ENCODE assay signal across 9 cellular contexts in the genomic region with DNA sequence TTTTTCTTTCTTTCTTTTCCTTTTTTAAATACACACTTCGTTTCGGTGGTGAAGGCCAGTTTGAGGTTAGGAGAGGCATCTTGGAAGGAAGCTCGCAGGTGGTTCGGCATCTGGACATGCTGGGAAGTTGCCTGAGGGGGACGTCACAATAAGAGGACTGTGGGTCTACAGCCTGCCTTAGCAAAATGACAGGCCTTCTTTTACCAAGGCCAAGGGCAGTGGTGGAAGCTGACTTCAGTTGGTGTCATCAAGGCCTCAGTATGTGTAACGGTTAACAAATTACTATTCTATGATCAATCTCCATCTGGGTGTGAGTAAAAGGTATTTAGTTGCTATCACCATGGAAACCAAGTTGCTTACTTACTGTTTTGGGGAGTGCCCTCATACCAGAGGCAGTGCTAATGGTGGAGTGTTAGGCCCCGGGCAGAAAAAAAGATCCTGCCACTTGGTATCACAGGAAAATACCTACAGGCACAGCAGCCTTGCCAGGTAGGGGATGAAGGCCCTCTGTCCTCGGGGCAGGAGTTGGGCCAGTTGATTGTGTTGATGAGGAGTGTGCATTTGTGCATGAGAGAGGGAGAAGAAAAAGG. TPM values are rescaled to one million over a fixed set of nuclear protein-coding genes. Genes with fewer than 3 reads are reported as not detected.
A peak's percentile ranks its signal among the peaks of the same experiment; 100 is the strongest.
DNase-seq lines count a peak whose midpoint lies in the region; ATAC-seq, FAIRE-seq and TF ChIP-seq lines count a peak whose summit lies in the region.
"Had no signal": no experiment of that assay in that cellular context is flagged by ENCODE, and none has a peak within 500 bp of the region (broad histone marks: within the 10 kb centered on the region; RNA-seq: fewer than 3 reads in every experiment).

No MANE protein-coding gene starts in this region.

- ATAC-seq in HG03175 (IDR thresholded peaks at IDR 0.05; ENCODE audit: unreplicated experiment) (no peak), GM21528 (IDR thresholded peaks at IDR 0.05; ENCODE audit: low FRiP score, unreplicated experiment) (no peak), GM19452 (IDR thresholded peaks at IDR 0.05; ENCODE audit: unreplicated experiment) (no peak)

- peaks cover 72 to 100% (median 92%) of the 10 kb centered on the region in 3 donors for H3K4me1 ChIP-seq in esophagus squamous epithelium
- H3K4me1 ChIP-seq in prostate gland (replicated peaks): peaks cover 24% of the 10 kb centered on the region

- DNase-seq in H54 (ENCODE audit: insufficient read length, low spot score) (no peak), esophagus squamous epithelium (lab: John Stamatoyannopoulos, UW) (no peak), prostate gland (ENCODE audit: low spot score) (no peak), inferior parietal cortex (ENCODE audit: extremely low spot score) (no peak)

- FAIRE-seq in H54 (lab: Jason Lieb, UNC): peak; percentile 74
- FAIRE-seq: TTC549 had no signal

- H3K27me3 Mint-ChIP-seq in T-helper 1 cell treated with Interleukin-12 subunit alpha and Interleukin-12 subunit beta and Interleukin-4 antibody, amounts not matched to agents 30 μg/mL and 1 μg/mL, for 36 hours (ENCODE audit: low read depth): no peaks in the 10 kb centered on the region

- H3K9me3 ChIP-seq in esophagus squamous epithelium (no peaks in the 10 kb centered on the region), prostate gland (no peaks in the 10 kb centered on the region)

- no peak for TF ChIP-seq CTCF in esophagus squamous epithelium (IDR thresholded peaks at IDR 0.05)
- TF ChIP-seq CTCF in prostate gland (IDR thresholded peaks at IDR 0.05): no peak

- WGBS in esophagus squamous epithelium, 2 donors: 29 to 32% methylated on average over 8 of the region's 8 CpGs
- 38% methylated on average over 8 of the region's 8 CpGs for WGBS in prostate gland

- intact Hi-C loops in esophagus squamous epithelium (cut with DNase I) (no loop called here), prostate gland (cut with DNase I) (no loop called here)

- H3K4me3 Mint-ChIP-seq in T-helper 1 cell treated with Interleukin-12 subunit alpha and Interleukin-12 subunit beta and Interleukin-4 antibody, amounts not matched to agents 30 μg/mL and 1 μg/mL, for 36 hours: peak overlapping the region; percentile 36

- H3K36me3 ChIP-seq in esophagus squamous epithelium: peaks cover 0 to 40% (median 0%) of the 10 kb centered on the region in 3 donors
- no peaks in the 10 kb centered on the region for H3K36me3 ChIP-seq in prostate gland

- H3K4me3 ChIP-seq in esophagus squamous epithelium: peak overlapping the region in 1 of 4 donors; percentile 13
- no peak overlapping the region for H3K4me3 ChIP-seq in prostate gland

- H3K27me3 ChIP-seq in esophagus squamous epithelium (no peaks in the 10 kb centered on the region), prostate gland (replicated peaks; ENCODE audit: insufficient read depth) (no peaks in the 10 kb centered on the region)

- H3K27ac Mint-ChIP-seq in T-helper 1 cell treated with Interleukin-12 subunit alpha and Interleukin-12 subunit beta and Interleukin-4 antibody, amounts not matched to agents 30 μg/mL and 1 μg/mL, for 36 hours: peak overlapping the region; percentile 95

- peaks cover 62% of the 10 kb centered on the region for H3K4me1 Mint-ChIP-seq in T-helper 1 cell treated with Interleukin-12 subunit alpha and Interleukin-12 subunit beta and Interleukin-4 antibody, amounts not matched to agents 30 μg/mL and 1 μg/mL, for 36 hours (ENCODE audit: low read depth)

- no peaks in the 10 kb centered on the region for H3K9me3 Mint-ChIP-seq in T-helper 1 cell treated with Interleukin-12 subunit alpha and Interleukin-12 subunit beta and Interleukin-4 antibody, amounts not matched to agents 30 μg/mL and 1 μg/mL, for 36 hours

- peaks cover 26% of the 10 kb centered on the region for H3K36me3 Mint-ChIP-seq in T-helper 1 cell treated with Interleukin-12 subunit alpha and Interleukin-12 subunit beta and Interleukin-4 antibody, amounts not matched to agents 30 μg/mL and 1 μg/mL, for 36 hours (ENCODE audit: low read depth)

- H3K27ac ChIP-seq in esophagus squamous epithelium: peak overlapping the region; percentile 97 to 100 (median 98)
- peak overlapping the region; percentile 89 to 95 for H3K27ac ChIP-seq in prostate gland

- TF ChIP-seq POLR2A in H54 (IDR thresholded peaks at IDR 0.05; ENCODE audit: low read depth, low read length) (no peak), esophagus squamous epithelium (IDR thresholded peaks at IDR 0.05) (no peak), prostate gland (IDR thresholded peaks at IDR 0.05) (no peak)

RNA-seq across cellular contexts. Expression of gene ACTN4, which starts 10.3 kb away (rescaled TPM):
- total RNA-seq in esophagus squamous epithelium (100 to 1,000 TPM; 302 to 705 (median 414) TPM), prostate gland (100 to 1,000 TPM; 312 to 330 TPM)

RNA-seq across cellular contexts. Expression of gene EIF3K, which starts 38.7 kb away (rescaled TPM):
- total RNA-seq in esophagus squamous epithelium (100 to 1,000 TPM; 437 to 578 (median 516) TPM), prostate gland (100 to 1,000 TPM; 368 to 618 TPM)

RNA-seq across cellular contexts. Expression of gene MAP4K1, which starts 40.0 kb away (rescaled TPM):
- total RNA-seq in esophagus squamous epithelium (1 to 10 TPM; 1.5 to 4.2 (median 2.7) TPM), prostate gland (10 to 100 TPM in 1 of 2 donors, 1 to 10 TPM in 1; 1.6 to 14.1 TPM)
